In genomic region chr4:23429497-23429896, GRCh38 we compare ENCODE assay signal across 8 cellular contexts.
"Had no signal": no experiment of that assay in that cellular context is flagged by ENCODE, and none has a peak within 500 bp of the region (broad histone marks: within the 10 kb centered on the region; RNA-seq: fewer than 3 reads in every experiment).

No MANE protein-coding gene starts in this region.

- DNase-seq: GDM1, GF-D8 had no signal

- FAIRE-seq: G401.6, GM12878, GM12891, GM12892, GM18507, GM19239 had no signal

- H3K4me3 ChIP-seq: GM12878 had no signal

- ATAC-seq: GM12878 had no signal
